23 cellular contexts compared by ENCODE assay signal in the genomic region with DNA sequence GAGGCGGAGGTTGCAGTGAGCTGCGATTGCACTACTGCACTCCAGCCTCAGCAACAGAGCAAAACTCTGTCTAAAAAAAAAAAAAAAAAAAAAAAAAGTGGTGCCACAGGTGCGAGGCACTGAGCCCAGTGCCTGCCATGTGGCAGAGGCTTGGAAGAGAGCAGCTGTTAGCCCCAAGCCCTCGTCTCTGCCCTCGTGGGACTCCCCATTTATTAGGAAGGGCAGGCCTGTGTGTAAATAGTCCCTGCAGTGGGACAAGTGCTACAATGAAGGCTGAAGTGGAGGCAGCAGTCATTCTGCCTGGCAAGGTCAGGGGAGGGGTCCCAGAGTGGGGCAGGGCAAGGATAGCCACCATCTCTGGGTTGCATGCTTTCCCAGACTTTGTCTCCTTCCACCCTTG.
"Had no signal": no experiment of that assay in that cellular context is flagged by ENCODE, and none has a peak within 500 bp of the region (broad histone marks: within the 10 kb centered on the region; RNA-seq: fewer than 3 reads in every experiment).

No MANE protein-coding gene starts in this region.

- DNase-seq: activated CD4-positive, alpha-beta memory T cell treated with anti-CD3 and anti-CD28 coated beads, Interleukin-2, amount 10 ng/mL, durations not matched to agents 7 days and 5 days; activated CD4-positive, alpha-beta T cell treated with anti-CD3 and anti-CD28 coated beads, Interleukin-2, amount 10 ng/mL, durations not matched to agents 24 days and 14 days; activated gamma-delta T cell treated with Interleukin-2 at 50 U/mL for 16 hours; activated naive CD4-positive, alpha-beta T cell treated with anti-CD3 and anti-CD28 coated beads, Interleukin-2, amount 50 U/mL, for 16 hours; activated T-cell treated with anti-CD3 and anti-CD28 coated beads, Interleukin-2, amount 50 U/mL, for 4 hours; amniotic stem cell; brain microvascular endothelial cell; cortex of kidney; hippocampal formation; left cardiac atrium; left ventricle myocardium superior; mucosa of descending colon; ovary; right lobe of liver; stimulated activated CD4-positive, alpha-beta T cell treated with anti-CD3 and anti-CD28 coated beads, Interleukin-12 subunit alpha, Interleukin-12 subunit beta, amount 100 ng/mL, for 4 hours; stimulated activated CD4-positive, alpha-beta T cell treated with anti-CD3 and anti-CD28 coated beads, Interleukin-4, amount 100 ng/mL, for 1 hour; stimulated activated naive CD8-positive, alpha-beta T cell treated with anti-CD3 and anti-CD28 coated beads, Interleukin-15, Interleukin-2, amounts not matched to agents 100 U/mL and 50 U/mL, for 24 hours; uterus had no signal

- H3K27ac ChIP-seq: brain microvascular endothelial cell, gastroesophageal sphincter, ovary, uterus, VCaP had no signal

- H3K36me3 ChIP-seq: brain microvascular endothelial cell, gastroesophageal sphincter, neutrophil, ovary, right lobe of liver, uterus had no signal

- H3K4me3 ChIP-seq: gastroesophageal sphincter, mucosa of descending colon, ovary, right lobe of liver, skin epidermis, uterus had no signal

- ATAC-seq: activated T-cell treated with anti-CD3 and anti-CD28 coated beads, Interleukin-2, amount 50 U/mL, for 4 hours; activated T-helper 17 cell treated with anti-CD3 and anti-CD28 coated beads, Interleukin-2, amount 50 U/mL, for 72 hours; gastroesophageal sphincter; left cardiac atrium; left ventricle myocardium superior; stimulated activated naive CD8-positive, alpha-beta T cell treated with anti-CD3 and anti-CD28 coated beads, Interleukin-15, Interleukin-2, amounts not matched to agents 100 U/mL and 50 U/mL, for 24 hours had no signal

- H3K27me3 ChIP-seq: brain microvascular endothelial cell, gastroesophageal sphincter, neutrophil, ovary, right lobe of liver, uterus had no signal
